ENCODE assay signal across 7 cellular contexts in genomic region chr2:158457092-158457825, GRCh38. TPM values are rescaled to one million over a fixed set of nuclear protein-coding genes. Genes with fewer than 3 reads are reported as not detected.
A peak's percentile ranks its signal among the peaks of the same experiment; 100 is the strongest.
DNase-seq lines count a peak whose midpoint lies in the region; ATAC-seq and TF ChIP-seq lines count a peak whose summit lies in the region.

No MANE protein-coding gene starts in this region.

- peak overlapping the region; percentile 92 for H3K4me3 Mint-ChIP-seq in activated B cell treated with CpG ODN at 0.5 μM for 24 hours
- H3K4me3 Mint-ChIP-seq in central memory CD8-positive, alpha-beta T cell: peak overlapping the region; percentile 94

- POLR2A ChIA-PET in activated B cell treated with CpG ODN at 0.5 μM for 24 hours (lab: Charles Lee): no interaction called here

- H3K4me1 Mint-ChIP-seq in activated B cell treated with CpG ODN at 0.5 μM for 24 hours: peaks cover 18% of the 10 kb centered on the region
- peaks cover 20% of the 10 kb centered on the region for H3K4me1 Mint-ChIP-seq in central memory CD8-positive, alpha-beta T cell

- DNase-seq in GM13977 (ENCODE audit: low spot score) (peak; percentile 59), NCI-H1105 treated with DMSO at 0.1 percent for 48 hours (lab: John Stamatoyannopoulos, UW) (peak; percentile 56), activated B cell treated with CpG ODN at 0.5 μM for 24 hours (peak; percentile 56), kidney tubule cell (ENCODE audit: low spot score) (peak; percentile 74)
- DNase-seq in central memory CD8-positive, alpha-beta T cell (ENCODE audit: low spot score in 2 of 2): peak; percentile 32 to 35
- DNase-seq in stimulated activated CD4-positive, alpha-beta T cell treated with anti-CD3 and anti-CD28 coated beads, Interleukin-15, amount 100 ng/mL, for 48 hours (ENCODE audit: low read depth in 2 of 2): peak; percentile 16 to 24

- no peaks in the 10 kb centered on the region for H3K9me3 Mint-ChIP-seq in activated B cell treated with CpG ODN at 0.5 μM for 24 hours
- H3K9me3 Mint-ChIP-seq in central memory CD8-positive, alpha-beta T cell: no peaks in the 10 kb centered on the region

- peak overlapping the region; percentile 25 for H3K27ac Mint-ChIP-seq in activated B cell treated with CpG ODN at 0.5 μM for 24 hours
- H3K27ac Mint-ChIP-seq in central memory CD8-positive, alpha-beta T cell (ENCODE audit: low read depth): peak overlapping the region; percentile 75

- in situ Hi-C loops in GM13977 (cut with MboI; ENCODE audit: low pct_unique_long_range_greater_than_20kb, low sequenced_read_pairs, unreplicated experiment): no loop called here

- CTCF ChIA-PET in activated B cell treated with CpG ODN at 0.5 μM for 24 hours (lab: Charles Lee): interaction anchor here (0.7 to 2.2 kb wide), 2 partner anchors 278 to 1130 kb away, joined by 3 to 6 read pairs; no protein-coding TSS in a partner anchor

- ATAC-seq in HG02642 (IDR thresholded peaks at IDR 0.05; ENCODE audit: poor library complexity, unreplicated experiment) (peak; percentile 40), activated B cell treated with CpG ODN at 0.5 μM for 24 hours (ENCODE audit: low read depth) (peak; percentile 12)
- ATAC-seq in central memory CD8-positive, alpha-beta T cell (replicated peaks; ENCODE audit: extremely low read depth, poor library complexity, severe bottlenecking): peak; percentile 33

- peaks cover 5% of the 10 kb centered on the region for H3K36me3 Mint-ChIP-seq in activated B cell treated with CpG ODN at 0.5 μM for 24 hours (ENCODE audit: low read depth)
- peaks cover 6% of the 10 kb centered on the region for H3K36me3 Mint-ChIP-seq in central memory CD8-positive, alpha-beta T cell (ENCODE audit: insufficient read depth)

- TF ChIP-seq CTCF in GM13977 (IDR thresholded peaks at IDR 0.05; ENCODE audit: extremely low read depth, insufficient read depth, missing control alignments): peak; percentile 14
- no peak for TF ChIP-seq CTCF in activated B cell treated with CpG ODN at 0.5 μM for 24 hours (IDR thresholded peaks at IDR 0.05)

- peaks cover 18% of the 10 kb centered on the region for H3K27me3 Mint-ChIP-seq in activated B cell treated with CpG ODN at 0.5 μM for 24 hours
- H3K27me3 Mint-ChIP-seq in central memory CD8-positive, alpha-beta T cell: peaks cover 11% of the 10 kb centered on the region

- intact Hi-C loops in activated B cell treated with CpG ODN at 0.5 μM for 24 hours (cut with micrococcal nuclease): loop anchor here (2.0 to 10.0 kb wide), 6 partner anchors 266 to 1256 kb away; partner anchors contain the start of genes ACVR1C, MARCHF7 and WDSUB1

RNA-seq across cellular contexts. Expression of gene PKP4, which starts 0.5 kb away (rescaled TPM):
- total RNA-seq in activated B cell treated with CpG ODN at 0.5 μM for 24 hours: 6.5 and 8.2 TPM in 2 replicates

RNA-seq across cellular contexts. Expression of gene CCDC148, which starts 0.7 kb away (rescaled TPM):
- total RNA-seq in activated B cell treated with CpG ODN at 0.5 μM for 24 hours: not detected in 2 replicates

Comparison
In these comparisons a context has a peak if more than half of its experiments do, and no peak if none do; other contexts are left out.
1. Peak in every context shown above with its lines: DNase-seq and ATAC-seq.
2. DNase-seq: peak in every context shown above with its lines; median percentile 74 in kidney tubule cell; 59 in GM13977; 56 in NCI-H1105 treated with DMSO at 0.1 percent for 48 hours; 56 in activated B cell treated with CpG ODN at 0.5 μM for 24 hours; 34 in central memory CD8-positive, alpha-beta T cell; 20 in stimulated activated CD4-positive, alpha-beta T cell treated with anti-CD3 and anti-CD28 coated beads, Interleukin-15, amount 100 ng/mL, for 48 hours.